ENCODE assay signal across 19 cellular contexts in the genomic region with DNA sequence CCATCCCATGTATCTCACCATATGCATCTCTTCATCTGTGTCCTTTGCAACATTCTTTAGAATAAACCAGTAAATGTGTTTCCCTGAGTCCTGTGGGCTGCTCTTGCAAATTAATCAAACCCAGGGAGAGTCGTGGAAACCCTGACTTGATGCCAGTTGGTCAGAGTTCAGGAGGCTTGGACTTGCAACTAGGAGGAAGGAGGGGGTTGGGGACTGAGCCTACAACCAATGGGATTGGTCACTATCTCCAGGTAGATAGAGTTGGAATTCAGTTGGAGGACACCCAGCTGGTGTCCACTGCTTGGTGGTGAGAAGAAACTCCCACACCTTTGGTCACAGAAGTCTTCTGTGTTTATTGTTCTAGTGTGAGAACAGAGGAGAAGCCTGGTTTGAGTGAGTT. TPM values are rescaled to one million over a fixed set of nuclear protein-coding genes. Genes with fewer than 3 reads are reported as not detected.
DNase-seq lines count a peak whose midpoint lies in the region; ATAC-seq and TF ChIP-seq lines count a peak whose summit lies in the region.
"Had no signal": no experiment of that assay in that cellular context is flagged by ENCODE, and none has a peak within 500 bp of the region (broad histone marks: within the 10 kb centered on the region; RNA-seq: fewer than 3 reads in every experiment).

No MANE protein-coding gene starts in this region.

- DNase-seq in activated T-cell treated with anti-CD3 and anti-CD28 coated beads, Interleukin-2, amount 50 U/mL, for 72 hours: no peak
- no peak for DNase-seq in activated T-cell treated with anti-CD3 and anti-CD28 coated beads, Interleukin-2, amount 50 U/mL, for 4 hours
- DNase-seq in activated CD4-positive, alpha-beta memory T cell treated with anti-CD3 and anti-CD28 coated beads for 36 hours: no peak
- DNase-seq in activated CD4-positive, alpha-beta memory T cell treated with anti-CD3 and anti-CD28 coated beads, Interleukin-2, amount 10 ng/mL, durations not matched to agents 7 days and 5 days: no peak
- DNase-seq in left lobe of liver (ENCODE audit: low spot score) (peak; percentile 48), posterior vena cava (ENCODE audit: low spot score) (no peak), GM13977 (ENCODE audit: low spot score) (no peak)
- DNase-seq: ACHN; BE2C; C1 segment of cervical spinal cord; CD4-positive, CD25-positive, alpha-beta regulatory T cell; CD8-positive, alpha-beta memory T cell; COR-L47; DMS 273 treated with DMSO at 0.1 percent for 48 hours; DMS53; DND-41; EL; H9 had no signal

- H3K4me1 Mint-ChIP-seq in activated T-cell treated with anti-CD3 and anti-CD28 coated beads, Interleukin-2, amount 50 U/mL, for 72 hours (ENCODE audit: low read depth): peaks cover 64% of the 10 kb centered on the region
- H3K4me1 Mint-ChIP-seq in activated T-cell treated with anti-CD3 and anti-CD28 coated beads, Interleukin-2, amount 50 U/mL, for 4 hours (ENCODE audit: low read depth): peaks cover 34% of the 10 kb centered on the region
- H3K4me1 Mint-ChIP-seq in activated CD4-positive, alpha-beta memory T cell treated with anti-CD3 and anti-CD28 coated beads for 36 hours (ENCODE audit: low read depth): peaks cover 64% of the 10 kb centered on the region
- peaks cover 51% of the 10 kb centered on the region for H3K4me1 Mint-ChIP-seq in activated CD4-positive, alpha-beta memory T cell treated with anti-CD3 and anti-CD28 coated beads, Interleukin-2, amount 10 ng/mL, durations not matched to agents 7 days and 5 days

- H3K27me3 Mint-ChIP-seq in activated T-cell treated with anti-CD3 and anti-CD28 coated beads, Interleukin-2, amount 50 U/mL, for 72 hours (ENCODE audit: low read depth): no peaks in the 10 kb centered on the region
- no peaks in the 10 kb centered on the region for H3K27me3 Mint-ChIP-seq in activated T-cell treated with anti-CD3 and anti-CD28 coated beads, Interleukin-2, amount 50 U/mL, for 4 hours (ENCODE audit: low read depth)
- no peaks in the 10 kb centered on the region for H3K27me3 Mint-ChIP-seq in activated CD4-positive, alpha-beta memory T cell treated with anti-CD3 and anti-CD28 coated beads for 36 hours
- no peaks in the 10 kb centered on the region for H3K27me3 Mint-ChIP-seq in activated CD4-positive, alpha-beta memory T cell treated with anti-CD3 and anti-CD28 coated beads, Interleukin-2, amount 10 ng/mL, durations not matched to agents 7 days and 5 days

- H3K4me3 Mint-ChIP-seq in activated T-cell treated with anti-CD3 and anti-CD28 coated beads, Interleukin-2, amount 50 U/mL, for 72 hours: peak overlapping the region in 1 of 2 donors; percentile 45
- no peak overlapping the region for H3K4me3 Mint-ChIP-seq in activated T-cell treated with anti-CD3 and anti-CD28 coated beads, Interleukin-2, amount 50 U/mL, for 4 hours
- no peak overlapping the region for H3K4me3 Mint-ChIP-seq in activated CD4-positive, alpha-beta memory T cell treated with anti-CD3 and anti-CD28 coated beads for 36 hours
- H3K4me3 Mint-ChIP-seq in activated CD4-positive, alpha-beta memory T cell treated with anti-CD3 and anti-CD28 coated beads, Interleukin-2, amount 10 ng/mL, durations not matched to agents 7 days and 5 days: no peak overlapping the region
- H3K4me3 Mint-ChIP-seq: CD4-positive, CD25-positive, alpha-beta regulatory T cell; CD8-positive, alpha-beta memory T cell; H9 had no signal

- in situ Hi-C loops in GM13977 (cut with MboI; ENCODE audit: low pct_unique_long_range_greater_than_20kb, low sequenced_read_pairs, unreplicated experiment): no loop called here

- intact Hi-C loops in activated CD4-positive, alpha-beta memory T cell treated with anti-CD3 and anti-CD28 coated beads for 36 hours (cut with micrococcal nuclease): loop anchor here (5.0 kb wide), 1 partner anchor 36 kb away; a partner anchor contains a TSS
- intact Hi-C loops in posterior vena cava (cut with DNase I): no loop called here

- peaks cover 4 to 8% of the 10 kb centered on the region in 2 donors for H3K9me3 Mint-ChIP-seq in activated T-cell treated with anti-CD3 and anti-CD28 coated beads, Interleukin-2, amount 50 U/mL, for 72 hours
- peaks cover 5% of the 10 kb centered on the region for H3K9me3 Mint-ChIP-seq in activated T-cell treated with anti-CD3 and anti-CD28 coated beads, Interleukin-2, amount 50 U/mL, for 4 hours
- peaks cover 7% of the 10 kb centered on the region for H3K9me3 Mint-ChIP-seq in activated CD4-positive, alpha-beta memory T cell treated with anti-CD3 and anti-CD28 coated beads for 36 hours
- peaks cover 18% of the 10 kb centered on the region for H3K9me3 Mint-ChIP-seq in activated CD4-positive, alpha-beta memory T cell treated with anti-CD3 and anti-CD28 coated beads, Interleukin-2, amount 10 ng/mL, durations not matched to agents 7 days and 5 days

- peak overlapping the region; percentile 48 for H3K27ac Mint-ChIP-seq in activated T-cell treated with anti-CD3 and anti-CD28 coated beads, Interleukin-2, amount 50 U/mL, for 72 hours
- H3K27ac Mint-ChIP-seq in activated CD4-positive, alpha-beta memory T cell treated with anti-CD3 and anti-CD28 coated beads for 36 hours: peak overlapping the region; percentile 86
- peak overlapping the region; percentile 44 for H3K27ac Mint-ChIP-seq in activated CD4-positive, alpha-beta memory T cell treated with anti-CD3 and anti-CD28 coated beads, Interleukin-2, amount 10 ng/mL, durations not matched to agents 7 days and 5 days
- H3K27ac Mint-ChIP-seq: CD8-positive, alpha-beta memory T cell; H9 had no signal

- POLR2A ChIA-PET in activated CD4-positive, alpha-beta memory T cell treated with anti-CD3 and anti-CD28 coated beads for 36 hours (lab: Charles Lee): interaction anchor here (0.6 kb wide), 2 partner anchors 11 to 36 kb away, joined by 3 read pairs; no protein-coding TSS in a partner anchor
- POLR2A ChIA-PET in activated CD4-positive, alpha-beta memory T cell treated with anti-CD3 and anti-CD28 coated beads, Interleukin-2, amount 10 ng/mL, durations not matched to agents 7 days and 5 days (lab: Charles Lee): interaction anchor here (1.2 kb wide), 1 partner anchor 19 kb away, joined by 4 read pairs; no protein-coding TSS in a partner anchor

- ATAC-seq in activated T-cell treated with anti-CD3 and anti-CD28 coated beads, Interleukin-2, amount 50 U/mL, for 72 hours (replicated peaks in 1 of 2): no peak
- ATAC-seq in activated T-cell treated with anti-CD3 and anti-CD28 coated beads, Interleukin-2, amount 50 U/mL, for 4 hours: no peak
- ATAC-seq in left lobe of liver: peak; percentile 77
- ATAC-seq: GM12878 had no signal

- CTCF ChIA-PET in activated CD4-positive, alpha-beta memory T cell treated with anti-CD3 and anti-CD28 coated beads for 36 hours (lab: Charles Lee): interaction anchor here (1.6 kb wide), 2 partner anchors 26 to 173 kb away, joined by 3 to 6 read pairs; no protein-coding TSS in a partner anchor
- CTCF ChIA-PET in activated CD4-positive, alpha-beta memory T cell treated with anti-CD3 and anti-CD28 coated beads, Interleukin-2, amount 10 ng/mL, durations not matched to agents 7 days and 5 days (lab: Charles Lee): interaction anchor here (0.6 to 0.8 kb wide), 2 partner anchors 29 to 57 kb away, joined by 3 to 5 read pairs; no protein-coding TSS in a partner anchor

- peaks cover 13 to 16% of the 10 kb centered on the region in 2 donors for H3K36me3 Mint-ChIP-seq in activated T-cell treated with anti-CD3 and anti-CD28 coated beads, Interleukin-2, amount 50 U/mL, for 72 hours (ENCODE audit: insufficient read depth in 2 of 2)
- peaks cover 21% of the 10 kb centered on the region for H3K36me3 Mint-ChIP-seq in activated T-cell treated with anti-CD3 and anti-CD28 coated beads, Interleukin-2, amount 50 U/mL, for 4 hours (ENCODE audit: insufficient read depth)
- peaks cover 11% of the 10 kb centered on the region for H3K36me3 Mint-ChIP-seq in activated CD4-positive, alpha-beta memory T cell treated with anti-CD3 and anti-CD28 coated beads for 36 hours
- peaks cover 45% of the 10 kb centered on the region for H3K36me3 Mint-ChIP-seq in activated CD4-positive, alpha-beta memory T cell treated with anti-CD3 and anti-CD28 coated beads, Interleukin-2, amount 10 ng/mL, durations not matched to agents 7 days and 5 days (ENCODE audit: low read depth)

- no peak for TF ChIP-seq CTCF in GM13977 (IDR thresholded peaks at IDR 0.05; ENCODE audit: extremely low read depth, insufficient read depth, missing control alignments)

RNA-seq across cellular contexts. Expression of a gene that starts 38.3 kb away (rescaled TPM):
- 10 to 100 TPM; 42.9 to 49.2 TPM for total RNA-seq in activated T-cell treated with anti-CD3 and anti-CD28 coated beads, Interleukin-2, amount 50 U/mL, for 72 hours
- total RNA-seq in activated T-cell treated with anti-CD3 and anti-CD28 coated beads, Interleukin-2, amount 50 U/mL, for 4 hours: 10 to 100 TPM; 21.4 to 26.2 (median 22.3) TPM
- total RNA-seq in activated CD4-positive, alpha-beta memory T cell treated with anti-CD3 and anti-CD28 coated beads for 36 hours: 10 to 100 TPM; 44.3 to 45.2 TPM
- 10 to 100 TPM; 69.3 to 70.6 TPM for total RNA-seq in activated CD4-positive, alpha-beta memory T cell treated with anti-CD3 and anti-CD28 coated beads, Interleukin-2, amount 10 ng/mL, durations not matched to agents 7 days and 5 days
- 0.20 TPM for total RNA-seq in left lobe of liver
- total RNA-seq in posterior vena cava: under 1 TPM; 0.38 to 0.74 TPM

Comparison
In these comparisons a context has a peak if more than half of its experiments do, and no peak if none do; other contexts are left out.
1. RNA of a gene that starts 38.3 kb away (total RNA-seq): 69.3 to 70.6 TPM in activated CD4-positive, alpha-beta memory T cell treated with anti-CD3 and anti-CD28 coated beads, Interleukin-2, amount 10 ng/mL, durations not matched to agents 7 days and 5 days, 42.9 to 49.2 TPM in activated T-cell treated with anti-CD3 and anti-CD28 coated beads, Interleukin-2, amount 50 U/mL, for 72 hours, 44.3 to 45.2 TPM in activated CD4-positive, alpha-beta memory T cell treated with anti-CD3 and anti-CD28 coated beads for 36 hours and 21.4 to 26.2 TPM in activated T-cell treated with anti-CD3 and anti-CD28 coated beads, Interleukin-2, amount 50 U/mL, for 4 hours; 0.38 to 0.74 TPM in posterior vena cava and 0.20 TPM in left lobe of liver (single experiment); every median in the first group is over 10 times any median in the second.
2. Peak in every context shown above with its lines, with median percentiles within 50 percentile points of each other: H3K27ac Mint-ChIP-seq.